ENCODE assay signal across 8 cellular contexts in genomic region chr1:235954306-235955283, GRCh38.
DNase-seq lines count a peak whose midpoint lies in the region; ATAC-seq and TF ChIP-seq lines count a peak whose summit lies in the region.

No MANE protein-coding gene starts in this region.

- peak; percentile 96 for ATAC-seq in GM19023 (IDR thresholded peaks at IDR 0.05; ENCODE audit: unreplicated experiment)
- ATAC-seq in HG03095 (IDR thresholded peaks at IDR 0.05; ENCODE audit: unreplicated experiment): peak; percentile 92
- peak; percentile 65 for ATAC-seq in activated naive CD8-positive, alpha-beta T cell treated with anti-CD3 and anti-CD28 coated beads, Interleukin-2, amount 50 U/mL, for 24 hours
- ATAC-seq in sciatic nerve: peak; percentile 71

- H3K27ac Mint-ChIP-seq in activated naive CD8-positive, alpha-beta T cell treated with anti-CD3 and anti-CD28 coated beads, Interleukin-2, amount 50 U/mL, for 24 hours: no peak overlapping the region

- H3K36me3 ChIP-seq in ACC112 (ENCODE audit: insufficient read depth, low read length): no peaks in the 10 kb centered on the region
- H3K36me3 ChIP-seq in SU-DHL-6 (ENCODE audit: low read length): no peaks in the 10 kb centered on the region
- H3K36me3 ChIP-seq in WERI-Rb-1: no peaks in the 10 kb centered on the region

- no peak overlapping the region for H3K9ac ChIP-seq in SU-DHL-6 (ENCODE audit: low read length)

- peaks cover 12% of the 10 kb centered on the region for H3K4me1 ChIP-seq in ACC112 (ENCODE audit: control insufficient read depth, insufficient read depth, low read length, unreplicated experiment)

- no peaks in the 10 kb centered on the region for H3K9me2 ChIP-seq in SU-DHL-6 (replicated peaks; ENCODE audit: insufficient read depth, low read length)

- no peak overlapping the region for H2AFZ ChIP-seq in ACC112 (ENCODE audit: low read length, unreplicated experiment)
- no peak overlapping the region for H2AFZ ChIP-seq in SU-DHL-6 (ENCODE audit: low read depth, low read length, severe bottlenecking)

- H4K20me1 ChIP-seq in SU-DHL-6 (ENCODE audit: low read depth, low read length): no peaks in the 10 kb centered on the region

- H3K4me2 ChIP-seq in SU-DHL-6 (ENCODE audit: low read depth, low read length, poor library complexity, severe bottlenecking): peak overlapping the region; percentile 19

- H3K4me3 Mint-ChIP-seq in activated naive CD8-positive, alpha-beta T cell treated with anti-CD3 and anti-CD28 coated beads, Interleukin-2, amount 50 U/mL, for 24 hours: no peak overlapping the region

- H3K36me3 Mint-ChIP-seq in activated naive CD8-positive, alpha-beta T cell treated with anti-CD3 and anti-CD28 coated beads, Interleukin-2, amount 50 U/mL, for 24 hours (ENCODE audit: low read depth): no peaks in the 10 kb centered on the region

- H3K9me3 ChIP-seq in SU-DHL-6 (ENCODE audit: insufficient read depth, low read length) (no peaks in the 10 kb centered on the region), WERI-Rb-1 (ENCODE audit: severe bottlenecking) (peaks cover 8% of the 10 kb centered on the region)

- DNase-seq in activated naive CD8-positive, alpha-beta T cell treated with anti-CD3 and anti-CD28 coated beads, Interleukin-2, amount 50 U/mL, for 24 hours: peak; percentile 58
- DNase-seq in sciatic nerve (ENCODE audit: low spot score) (no peak), WERI-Rb-1 (no peak), HuH-7 (ENCODE audit: low spot score) (no peak)

- peaks cover 56% of the 10 kb centered on the region for H3K4me1 Mint-ChIP-seq in activated naive CD8-positive, alpha-beta T cell treated with anti-CD3 and anti-CD28 coated beads, Interleukin-2, amount 50 U/mL, for 24 hours

- intact Hi-C loops in sciatic nerve (cut with DNase I): no loop called here

- H3K4me3 ChIP-seq in ACC112 (ENCODE audit: low read depth, low read length) (no peak overlapping the region), SU-DHL-6 (ENCODE audit: insufficient read depth, low read length, poor library complexity, severe bottlenecking) (no peak overlapping the region), WERI-Rb-1 (ENCODE audit: low read depth, low read length) (no peak overlapping the region)

- H3F3A ChIP-seq in SU-DHL-6 (ENCODE audit: insufficient read depth): peaks cover 13% of the 10 kb centered on the region; the same call in 1 of the 2 replicates

- H3K27me3 Mint-ChIP-seq in activated naive CD8-positive, alpha-beta T cell treated with anti-CD3 and anti-CD28 coated beads, Interleukin-2, amount 50 U/mL, for 24 hours: no peaks in the 10 kb centered on the region

- peaks cover 4% of the 10 kb centered on the region for H3K9me3 Mint-ChIP-seq in activated naive CD8-positive, alpha-beta T cell treated with anti-CD3 and anti-CD28 coated beads, Interleukin-2, amount 50 U/mL, for 24 hours

- TF ChIP-seq CTCF in SU-DHL-6 (IDR thresholded peaks at IDR 0.05; ENCODE audit: insufficient read depth, low read length, poor library complexity, severe bottlenecking) (no peak), WERI-Rb-1 (IDR thresholded peaks at IDR 0.05; ENCODE audit: low read depth, low read length) (no peak)

- no peaks in the 10 kb centered on the region for H3K27me3 ChIP-seq in ACC112 (ENCODE audit: insufficient read depth, low read length)
- H3K27me3 ChIP-seq in SU-DHL-6 (ENCODE audit: low read length): no peaks in the 10 kb centered on the region
- H3K27me3 ChIP-seq in WERI-Rb-1 (ENCODE audit: insufficient read depth, low read depth, severe bottlenecking): no peaks in the 10 kb centered on the region

- H3K79me2 ChIP-seq in ACC112 (ENCODE audit: control insufficient read depth, insufficient read depth, low read length, unreplicated experiment) (no peaks in the 10 kb centered on the region), SU-DHL-6 (ENCODE audit: insufficient read depth, low read length) (no peaks in the 10 kb centered on the region)

- H3K27ac ChIP-seq in ACC112 (ENCODE audit: low read depth, low read length) (peak overlapping the region; percentile 31; the same call in 1 of the 2 replicates), SU-DHL-6 (ENCODE audit: low read depth, low read length) (no peak overlapping the region), WERI-Rb-1 (no peak overlapping the region)
